In genomic region chr1:4023678-4024077, GRCh38 we compare ENCODE assay signal across 21 cellular contexts.
"Had no signal": no experiment of that assay in that cellular context is flagged by ENCODE, and none has a peak within 500 bp of the region (broad histone marks: within the 10 kb centered on the region; RNA-seq: fewer than 3 reads in every experiment).

No MANE protein-coding gene starts in this region.

- H3K4me1 Mint-ChIP-seq: activated CD4-positive, alpha-beta memory T cell treated with anti-CD3 and anti-CD28 coated beads, Interleukin-2, amount 10 ng/mL, durations not matched to agents 7 days and 5 days; activated CD4-positive, alpha-beta T cell treated with anti-CD3 and anti-CD28 coated beads for 36 hours; activated naive CD8-positive, alpha-beta T cell treated with anti-CD3 and anti-CD28 coated beads, Interleukin-2, amount 10 ng/mL, durations not matched to agents 7 days and 5 days had no signal

- H3K27me3 Mint-ChIP-seq: activated CD4-positive, alpha-beta memory T cell treated with anti-CD3 and anti-CD28 coated beads, Interleukin-2, amount 10 ng/mL, durations not matched to agents 7 days and 5 days; activated naive CD8-positive, alpha-beta T cell treated with anti-CD3 and anti-CD28 coated beads, Interleukin-2, amount 10 ng/mL, durations not matched to agents 7 days and 5 days had no signal

- H3K36me3 Mint-ChIP-seq: activated naive CD8-positive, alpha-beta T cell treated with anti-CD3 and anti-CD28 coated beads, Interleukin-2, amount 10 ng/mL, durations not matched to agents 7 days and 5 days had no signal

- H3K27ac ChIP-seq: adrenal gland, SK-N-MC, WERI-Rb-1 had no signal

- H3K36me3 ChIP-seq: adrenal gland, WERI-Rb-1 had no signal

- H3K4me3 Mint-ChIP-seq: activated CD4-positive, alpha-beta memory T cell treated with anti-CD3 and anti-CD28 coated beads, Interleukin-2, amount 10 ng/mL, durations not matched to agents 7 days and 5 days; activated CD4-positive, alpha-beta T cell treated with anti-CD3 and anti-CD28 coated beads for 36 hours; activated naive CD8-positive, alpha-beta T cell treated with anti-CD3 and anti-CD28 coated beads, Interleukin-2, amount 10 ng/mL, durations not matched to agents 7 days and 5 days had no signal

- H3K27ac Mint-ChIP-seq: activated CD4-positive, alpha-beta memory T cell treated with anti-CD3 and anti-CD28 coated beads, Interleukin-2, amount 10 ng/mL, durations not matched to agents 7 days and 5 days; activated CD4-positive, alpha-beta T cell treated with anti-CD3 and anti-CD28 coated beads for 36 hours; activated naive CD8-positive, alpha-beta T cell treated with anti-CD3 and anti-CD28 coated beads, Interleukin-2, amount 10 ng/mL, durations not matched to agents 7 days and 5 days had no signal

- H3K9me3 ChIP-seq: adrenal gland had no signal

- H3K9me3 Mint-ChIP-seq: activated CD4-positive, alpha-beta memory T cell treated with anti-CD3 and anti-CD28 coated beads, Interleukin-2, amount 10 ng/mL, durations not matched to agents 7 days and 5 days; activated naive CD8-positive, alpha-beta T cell treated with anti-CD3 and anti-CD28 coated beads, Interleukin-2, amount 10 ng/mL, durations not matched to agents 7 days and 5 days had no signal

- H3K4me1 ChIP-seq: adrenal gland had no signal

- H3K4me3 ChIP-seq: adrenal gland, K562, SK-N-MC had no signal

- DNase-seq: activated CD4-positive, alpha-beta memory T cell treated with anti-CD3 and anti-CD28 coated beads, Interleukin-2, amount 10 ng/mL, durations not matched to agents 7 days and 5 days; activated CD4-positive, alpha-beta T cell treated with anti-CD3 and anti-CD28 coated beads for 36 hours; activated CD4-positive, alpha-beta T cell treated with anti-CD3 and anti-CD28 coated beads, Interleukin-2, amount 50 U/mL, for 1 hour; activated naive CD4-positive, alpha-beta T cell treated with anti-CD3 and anti-CD28 coated beads, Interleukin-2, amount 50 U/mL, for 16 hours; activated naive CD8-positive, alpha-beta T cell treated with anti-CD3 and anti-CD28 coated beads, Interleukin-2, amount 10 ng/mL, durations not matched to agents 7 days and 5 days; activated T-cell treated with anti-CD3 and anti-CD28 coated beads for 4 hours; activated T-cell treated with anti-CD3 and anti-CD28 coated beads, Interleukin-2, amount 50 U/mL, for 48 hours; adrenal gland; anterior cingulate cortex; cerebellar nuclear complex; Kasumi-1; NCI-H1092 treated with DMSO at 0.1 percent for 48 hours; NCI-H1417 treated with DMSO at 0.1 percent for 48 hours; NCI-H1694; NCI-H2029 treated with DMSO at 0.1 percent for 48 hours; NCI-H226; NCI-H526; T-helper 1 cell; WERI-Rb-1 had no signal
